In the genomic region with DNA sequence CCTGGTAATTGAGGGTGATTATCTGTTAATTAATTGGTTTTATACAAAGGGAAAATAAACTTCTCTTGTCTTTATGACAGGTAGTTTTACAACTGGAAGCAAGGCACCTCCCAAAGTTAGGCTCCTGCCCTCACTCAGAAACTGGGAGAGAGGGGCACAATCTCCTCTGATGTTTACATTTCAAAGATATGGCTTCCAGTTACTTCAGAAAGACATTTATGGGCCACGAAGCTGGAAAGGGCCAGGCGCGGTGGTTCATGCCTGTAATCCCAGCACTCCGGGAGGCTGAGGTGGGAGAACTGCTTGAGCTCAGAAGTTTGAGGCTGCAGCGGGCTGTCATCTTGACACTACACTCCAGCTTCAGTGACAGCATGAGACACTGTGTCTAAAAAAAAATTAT, we compare ENCODE assay signal across 28 cellular contexts.
"Had no signal": no experiment of that assay in that cellular context is flagged by ENCODE, and none has a peak within 500 bp of the region (broad histone marks: within the 10 kb centered on the region; RNA-seq: fewer than 3 reads in every experiment).

No MANE protein-coding gene starts in this region.

- H3K36me3 ChIP-seq: ascending aorta, cardiac muscle cell had no signal

- H3K9me3 ChIP-seq: ascending aorta had no signal

- DNase-seq: activated B cell treated with CpG ODN at 0.5 μM for 24 hours; activated CD4-positive, alpha-beta memory T cell treated with anti-CD3 and anti-CD28 coated beads for 36 hours; activated CD4-positive, alpha-beta T cell treated with anti-CD3 and anti-CD28 coated beads for 4 hours; activated CD4-positive, alpha-beta T cell treated with anti-CD3 and anti-CD28 coated beads, Interleukin-2, amount 10 ng/mL, durations not matched to agents 24 days and 14 days; activated CD4-positive, alpha-beta T cell treated with anti-CD3 and anti-CD28 coated beads, Interleukin-2, amount 50 U/mL, for 1 hour; activated CD4-positive, alpha-beta T cell treated with anti-CD3 and anti-CD28 coated beads, Interleukin-2, amount 50 U/mL, for 4 hours; activated CD4-positive, CD25-positive, alpha-beta regulatory T cell treated with anti-CD3 and anti-CD28 coated beads, Interleukin-2, amount 50 U/mL, for 72 hours; activated CD8-positive, alpha-beta memory T cell treated with anti-CD3 and anti-CD28 coated beads, Interleukin-2, amount 50 U/mL, for 4 hours; activated CD8-positive, alpha-beta T cell treated with anti-CD3 and anti-CD28 coated beads for 36 hours; activated effector memory CD4-positive, alpha-beta T cell treated with Interleukin-2 at 50 U/mL for 16 hours; activated gamma-delta T cell; activated naive CD4-positive, alpha-beta T cell treated with anti-CD3 and anti-CD28 coated beads, Interleukin-2, amount 10 ng/mL, durations not matched to agents 7 days and 5 days; activated naive CD4-positive, alpha-beta T cell treated with Interleukin-2 at 50 U/mL for 16 hours; activated naive CD8-positive, alpha-beta T cell treated with anti-CD3 and anti-CD28 coated beads, Interleukin-2, amount 10 ng/mL, durations not matched to agents 7 days and 5 days; activated naive CD8-positive, alpha-beta T cell treated with anti-CD3 and anti-CD28 coated beads, Interleukin-2, amount 50 U/mL, for 24 hours; activated T-cell treated with anti-CD3 and anti-CD28 coated beads for 4 hours; activated T-cell treated with anti-CD3 and anti-CD28 coated beads, Interleukin-2, amount 50 U/mL, for 1 hour; activated T-cell treated with anti-CD3 and anti-CD28 coated beads, Interleukin-2, amount 50 U/mL, for 4 hours; activated T-cell treated with anti-CD3 and anti-CD28 coated beads, Interleukin-2, amount 50 U/mL, for 72 hours; amygdala; anterior cingulate cortex; caudate nucleus; cerebellar nuclear complex; T-helper 17 cell had no signal

- H3K27ac ChIP-seq: ascending aorta, cardiac muscle cell, VCaP had no signal

- ATAC-seq: activated CD8-positive, alpha-beta T cell treated with anti-CD3 and anti-CD28 coated beads for 36 hours; activated naive CD8-positive, alpha-beta T cell treated with anti-CD3 and anti-CD28 coated beads, Interleukin-2, amount 50 U/mL, for 24 hours; activated T-cell treated with anti-CD3 and anti-CD28 coated beads, Interleukin-2, amount 50 U/mL, for 4 hours; activated T-cell treated with anti-CD3 and anti-CD28 coated beads, Interleukin-2, amount 50 U/mL, for 72 hours; activated T-helper 17 cell treated with anti-CD3 and anti-CD28 coated beads, Interleukin-2, amount 50 U/mL, for 72 hours; T-helper 17 cell had no signal

- H3K4me3 ChIP-seq: ascending aorta, cardiac muscle cell had no signal

- H3K27me3 ChIP-seq: ascending aorta, cardiac muscle cell had no signal

- H3K4me1 ChIP-seq: ascending aorta had no signal
